In genomic region chr7:98641646-98642489, GRCh38 we compare ENCODE assay signal across 1 cellular context.
TF ChIP-seq lines count a peak whose summit lies in the region.

No MANE protein-coding gene starts in this region.

TF ChIP-seq in SK-N-SH, 30 proteins besides CTCF, POLR2A, EP300 and RAD21 (continued from another document):
- TF ChIP-seq JUND (IDR thresholded peaks at IDR 0.05) = no peak
- no peak for TF ChIP-seq NRF1 (IDR thresholded peaks at IDR 0.05; ENCODE audit: low read depth, low read length)
- TF ChIP-seq FOXM1 (IDR thresholded peaks at IDR 0.05; ENCODE audit: low read depth) = no peak
- no peak for TF ChIP-seq GABPA (IDR thresholded peaks at IDR 0.05; ENCODE audit: low read depth)
TF ChIP-seq in SK-N-SH: peak in this region for 0.
